In the genomic region with DNA sequence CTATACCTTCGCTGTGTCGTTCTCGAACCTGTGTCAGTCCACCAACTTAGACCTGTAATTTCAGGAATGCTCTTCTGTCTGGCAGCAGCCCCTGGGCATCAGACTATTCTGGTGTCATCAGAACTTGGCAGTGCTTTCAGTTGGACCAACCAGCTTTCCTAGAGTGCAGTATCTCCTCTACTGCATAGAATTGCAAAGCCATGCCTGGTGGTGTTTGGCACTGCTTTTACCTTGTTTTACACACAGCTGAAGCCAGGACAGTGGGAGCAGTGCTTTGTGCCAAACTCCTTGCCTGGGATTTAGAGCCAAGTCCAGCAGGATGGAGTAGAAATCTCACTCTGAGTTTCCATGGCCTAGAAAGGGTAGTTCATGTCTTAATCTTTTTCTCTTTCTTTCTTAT, we compare ENCODE assay signal across 1 cellular context.
A peak's percentile ranks its signal among the peaks of the same experiment; 100 is the strongest.
TF ChIP-seq lines count a peak whose summit lies in the region.

No MANE protein-coding gene starts in this region.

TF ChIP-seq in HepG2, 621 proteins besides CTCF, POLR2A, EP300 and RAD21:
- TF ChIP-seq SATB2 (CRISPR knock-in tag; IDR thresholded peaks at IDR 0.05) (no peak), CHD2 (IDR thresholded peaks at IDR 0.05; ENCODE audit: low read depth, low read length) (no peak), ZNF644 (CRISPR knock-in tag; IDR thresholded peaks at IDR 0.05; ENCODE audit: low read depth) (no peak), ZBTB49 (CRISPR knock-in tag; IDR thresholded peaks at IDR 0.05; ENCODE audit: borderline replicate concordance) (no peak), ZNF562 (CRISPR knock-in tag; IDR thresholded peaks at IDR 0.05; ENCODE audit: borderline replicate concordance) (no peak), BCL6 (CRISPR knock-in tag; IDR thresholded peaks at IDR 0.05) (0 out of 2 replicates have a peak, but pooled peaks have one; percentile 18), HMGXB3 (CRISPR knock-in tag; IDR thresholded peaks at IDR 0.05; ENCODE audit: borderline replicate concordance) (no peak), ZNF790 (CRISPR knock-in tag; IDR thresholded peaks at IDR 0.05; ENCODE audit: borderline replicate concordance) (no peak), RBFOX2 (IDR thresholded peaks at IDR 0.05; ENCODE audit: low read depth, low read length) (no peak)
- TF ChIP-seq, protein P1, sequence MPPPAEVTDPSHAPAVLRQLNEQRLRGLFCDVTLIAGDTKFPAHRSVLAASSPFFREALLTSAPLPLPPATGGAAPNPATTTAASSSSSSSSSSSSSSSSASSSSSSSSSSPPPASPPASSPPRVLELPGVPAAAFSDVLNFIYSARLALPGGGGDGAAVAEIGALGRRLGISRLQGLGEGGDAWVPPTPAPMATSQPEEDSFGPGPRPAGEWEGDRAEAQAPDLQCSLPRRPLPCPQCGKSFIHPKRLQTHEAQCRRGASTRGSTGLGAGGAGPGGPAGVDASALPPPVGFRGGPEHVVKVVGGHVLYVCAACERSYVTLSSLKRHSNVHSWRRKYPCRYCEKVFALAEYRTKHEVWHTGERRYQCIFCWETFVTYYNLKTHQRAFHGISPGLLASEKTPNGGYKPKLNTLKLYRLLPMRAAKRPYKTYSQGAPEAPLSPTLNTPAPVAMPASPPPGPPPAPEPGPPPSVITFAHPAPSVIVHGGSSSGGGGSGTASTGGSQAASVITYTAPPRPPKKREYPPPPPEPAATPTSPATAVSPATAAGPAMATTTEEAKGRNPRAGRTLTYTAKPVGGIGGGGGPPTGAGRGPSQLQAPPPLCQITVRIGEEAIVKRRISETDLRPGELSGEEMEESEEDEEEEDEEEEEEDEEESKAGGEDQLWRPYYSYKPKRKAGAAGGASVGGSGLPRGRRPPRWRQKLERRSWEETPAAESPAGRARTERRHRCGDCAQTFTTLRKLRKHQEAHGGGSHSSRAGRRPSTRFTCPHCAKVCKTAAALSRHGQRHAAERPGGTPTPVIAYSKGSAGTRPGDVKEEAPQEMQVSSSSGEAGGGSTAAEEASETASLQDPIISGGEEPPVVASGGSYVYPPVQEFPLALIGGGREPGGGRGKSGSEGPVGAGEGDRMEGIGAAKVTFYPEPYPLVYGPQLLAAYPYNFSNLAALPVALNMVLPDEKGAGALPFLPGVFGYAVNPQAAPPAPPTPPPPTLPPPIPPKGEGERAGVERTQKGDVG (CRISPR knock-in tag; IDR thresholded peaks at IDR 0.05; ENCODE audit: borderline replicate concordance): 0 out of 2 replicates have a peak, but pooled peaks have one; percentile 1
